ENCODE assay signal across 8 cellular contexts in the genomic region with DNA sequence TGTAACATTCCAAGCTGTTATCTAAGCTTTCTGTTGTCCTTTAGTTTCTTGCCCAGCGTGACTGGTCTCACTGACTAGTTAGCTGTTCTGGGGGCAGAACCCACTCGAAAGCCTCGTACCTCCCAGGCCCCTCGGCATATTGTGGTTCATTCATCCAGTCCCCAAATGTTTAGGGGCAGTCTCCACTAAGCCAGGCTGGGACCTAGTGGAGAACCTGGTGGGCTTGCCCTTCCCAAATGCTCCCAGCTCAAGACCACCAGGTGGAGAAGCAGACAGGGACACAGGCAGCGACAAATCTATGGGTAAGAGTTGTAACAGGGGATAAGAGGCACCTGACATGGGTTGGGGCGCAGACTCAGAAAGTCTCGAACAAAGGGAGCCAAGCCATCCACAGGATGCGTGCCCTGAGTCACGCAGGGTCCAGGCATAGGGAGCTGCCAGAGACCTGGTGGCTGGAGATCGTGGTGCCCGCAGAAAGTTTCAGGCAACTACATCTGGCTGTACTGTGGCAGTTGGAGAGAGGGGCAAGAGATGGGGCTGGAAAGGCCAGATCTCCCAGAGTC. TPM values are rescaled to one million over a fixed set of nuclear protein-coding genes. Genes with fewer than 3 reads are reported as not detected.
DNase-seq lines count a peak whose midpoint lies in the region; ATAC-seq, FAIRE-seq and TF ChIP-seq lines count a peak whose summit lies in the region.

No MANE protein-coding gene starts in this region.

- H2BK12ac ChIP-seq in H9 (ENCODE audit: insufficient read length, low read depth, low read length), result peak overlapping the region; percentile 31

- H3K4me3 Mint-ChIP-seq in H9, result peak overlapping the region; percentile 68 to 78
- H3K4me3 Mint-ChIP-seq in activated CD4-positive, alpha-beta memory T cell treated with anti-CD3 and anti-CD28 coated beads for 36 hours, result peak overlapping the region; percentile 93

- peak overlapping the region; percentile 36 for H3K9ac ChIP-seq in H9 (ENCODE audit: extremely low read depth, insufficient read length, low read length)

- CTCF ChIA-PET in activated CD4-positive, alpha-beta memory T cell treated with anti-CD3 and anti-CD28 coated beads for 36 hours (lab: Charles Lee), result interaction anchor here (0.8 to 12.2 kb wide), 10 partner anchors 11 to 136 kb away, joined by 3 to 106 read pairs (median 6); partner anchors contain the start of gene NAIF1

- no peaks in the 10 kb centered on the region for H3K9me3 Mint-ChIP-seq in H9
- H3K9me3 Mint-ChIP-seq in activated CD4-positive, alpha-beta memory T cell treated with anti-CD3 and anti-CD28 coated beads for 36 hours, result no peaks in the 10 kb centered on the region

- no peaks in the 10 kb centered on the region for H3K79me1 ChIP-seq in H9 (ENCODE audit: insufficient read depth, low read depth, low read length, poor library complexity, severe bottlenecking)

- peak overlapping the region; percentile 97 to 99 (median 98); a peak in 5 of 7 replicates for H3K27ac Mint-ChIP-seq in H9
- peak overlapping the region; percentile 93 for H3K27ac Mint-ChIP-seq in activated CD4-positive, alpha-beta memory T cell treated with anti-CD3 and anti-CD28 coated beads for 36 hours

- POLR2A ChIA-PET in activated CD4-positive, alpha-beta memory T cell treated with anti-CD3 and anti-CD28 coated beads for 36 hours (lab: Charles Lee), result interaction anchor here (0.8 to 7.1 kb wide), 7 partner anchors 11 to 66 kb away, joined by 3 to 45 read pairs (median 8); partner anchors contain the start of gene PIP5KL1

- H3K9me3 ChIP-seq in H9 (ENCODE audit: control insufficient read depth, low read depth, low read length) (no peaks in the 10 kb centered on the region), gastroesophageal sphincter (no peaks in the 10 kb centered on the region), small intestine (ENCODE audit: control insufficient read depth, low read depth) (no peaks in the 10 kb centered on the region)

- H3K23ac ChIP-seq in H9 (ENCODE audit: insufficient read length, low read depth, low read length), result no peak overlapping the region

- WGBS in H9 (ENCODE audit: extremely low coverage, insufficient read length, low lambda C conversion rate), result no CpG with 5 or more reads among the region's 11 CpGs
- 59 to 71% methylated on average over 3 to 8 of the region's 11 CpGs for WGBS in gastroesophageal sphincter (ENCODE audit: low coverage in 1 of 2), 2 donors
- WGBS in small intestine, 3 donors, result 52 to 63% (median 63%) methylated on average over 11 of the region's 11 CpGs

- no peaks in the 10 kb centered on the region; a peak in 1 of 7 replicates for H3K36me3 Mint-ChIP-seq in H9 (ENCODE audit: insufficient read depth in 1 of 3, low read depth in 3 of 3)
- peaks cover 16% of the 10 kb centered on the region for H3K36me3 Mint-ChIP-seq in activated CD4-positive, alpha-beta memory T cell treated with anti-CD3 and anti-CD28 coated beads for 36 hours

- no peak for ATAC-seq in gastroesophageal sphincter

- no peak overlapping the region for H2AFZ ChIP-seq in H9 (ENCODE audit: low read length)

- peak overlapping the region; percentile 56 for H2BK120ac ChIP-seq in H9 (ENCODE audit: low read depth, low read length, poor library complexity, severe bottlenecking)

- peak overlapping the region; percentile 35 for H3K27ac ChIP-seq in H9 (ENCODE audit: insufficient read length, low read depth, low read length)
- peak overlapping the region; percentile 76 to 92 (median 90) for H3K27ac ChIP-seq in gastroesophageal sphincter
- peak overlapping the region; percentile 77 to 86 for H3K27ac ChIP-seq in small intestine (ENCODE audit: low read depth in 1 of 2, low read length in 1 of 2)

- peak overlapping the region; percentile 10 for H4K5ac ChIP-seq in H9 (ENCODE audit: insufficient read length, low read depth, low read length)

- H3K4me1 ChIP-seq in H9 (ENCODE audit: insufficient read depth, low read length), result peaks cover 7% of the 10 kb centered on the region
- H3K4me1 ChIP-seq in gastroesophageal sphincter, result peaks cover 0 to 53% (median 37%) of the 10 kb centered on the region in 3 donors
- peaks cover 3 to 5% of the 10 kb centered on the region in 2 donors for H3K4me1 ChIP-seq in small intestine (ENCODE audit: control insufficient read depth in 2 of 2, insufficient read depth in 1 of 2, low read depth in 1 of 2, low read length in 1 of 2)

- no peak overlapping the region for H2AK5ac ChIP-seq in H9 (ENCODE audit: insufficient read length, low read length)

- no peak overlapping the region for H4K8ac ChIP-seq in H9 (replicated peaks; ENCODE audit: insufficient read length, low read depth, low read length)

- TF ChIP-seq CTCF in H9 (conservative IDR thresholded peaks at IDR 0.05) (no peak), gastroesophageal sphincter (IDR thresholded peaks at IDR 0.05) (no peak)

- H3K4me1 Mint-ChIP-seq in H9, result peaks cover 35 to 51% of the 10 kb centered on the region in 2 experiments
- peaks cover 36% of the 10 kb centered on the region for H3K4me1 Mint-ChIP-seq in activated CD4-positive, alpha-beta memory T cell treated with anti-CD3 and anti-CD28 coated beads for 36 hours (ENCODE audit: low read depth)

- peak overlapping the region; percentile 66 for H3K4me2 ChIP-seq in H9 (ENCODE audit: insufficient read depth, insufficient read length, low read length)

- no peak overlapping the region for H2BK5ac ChIP-seq in H9 (ENCODE audit: insufficient read length, low read length)

- H4K20me1 ChIP-seq in H9 (ENCODE audit: control insufficient read depth, insufficient read depth, insufficient read length), result no peaks in the 10 kb centered on the region

- H3K23me2 ChIP-seq in H9 (ENCODE audit: insufficient read length, low read depth, low read length, poor library complexity, severe bottlenecking), result peaks cover 19% of the 10 kb centered on the region

- intact Hi-C loops in activated CD4-positive, alpha-beta memory T cell treated with anti-CD3 and anti-CD28 coated beads for 36 hours (cut with micrococcal nuclease), result loop anchor here (1.0 kb wide), 2 partner anchors 26 to 45 kb away; no protein-coding TSS in a partner anchor

- FAIRE-seq in small intestine (lab: Jason Lieb, UNC), result no peak

- DNase-seq in H9 (no peak), small intestine (no peak), NCI-H2029 treated with DMSO at 0.1 percent for 48 hours (lab: John Stamatoyannopoulos, UW) (no peak), HPDE6-E6E7 (ENCODE audit: extremely low spot score) (no peak), DMS153 (lab: John Stamatoyannopoulos, UW) (no peak), DMS79 (lab: John Stamatoyannopoulos, UW) (no peak)
- DNase-seq in activated CD4-positive, alpha-beta memory T cell treated with anti-CD3 and anti-CD28 coated beads for 36 hours, result no peak

- H3K36me3 ChIP-seq in gastroesophageal sphincter, result no peaks in the 10 kb centered on the region
- no peaks in the 10 kb centered on the region for H3K36me3 ChIP-seq in small intestine (ENCODE audit: control insufficient read depth in 2 of 2, insufficient read depth in 2 of 2, low read length in 2 of 2)

- no peak overlapping the region for H4K91ac ChIP-seq in H9 (ENCODE audit: insufficient read length, low read depth, low read length)

- H3T11ph ChIP-seq in H9 (ENCODE audit: low read length), result no peak overlapping the region

- peaks cover 16% of the 10 kb centered on the region; the same call in 1 of the 2 replicates for H3K79me2 ChIP-seq in H9 (ENCODE audit: insufficient read depth, low read length)

- H3K27me3 ChIP-seq in H9 (ENCODE audit: insufficient read depth, low read length), result no peaks in the 10 kb centered on the region
- H3K27me3 ChIP-seq in gastroesophageal sphincter, result no peaks in the 10 kb centered on the region
- no peaks in the 10 kb centered on the region for H3K27me3 ChIP-seq in small intestine (ENCODE audit: control insufficient read depth in 2 of 2, insufficient read depth in 2 of 2, low read length in 2 of 2)

- peak overlapping the region; percentile 30 to 72 for H3K4me3 ChIP-seq in gastroesophageal sphincter
- peak overlapping the region in 1 of 2 donors; percentile 83 for H3K4me3 ChIP-seq in small intestine (ENCODE audit: low read depth in 1 of 2, low read length in 2 of 2)

- H2BK20ac ChIP-seq in H9 (ENCODE audit: low read depth, low read length, poor library complexity, severe bottlenecking), result no peak overlapping the region

- TF ChIP-seq POLR2A in gastroesophageal sphincter (IDR thresholded peaks at IDR 0.05), result no peak

- H3K56ac ChIP-seq in H9 (ENCODE audit: insufficient read length, low read depth, low read length), result no peak overlapping the region

- TF ChIP-seq EP300 in gastroesophageal sphincter (IDR thresholded peaks at IDR 0.05), result no peak

- peak overlapping the region; percentile 32 for H3K18ac ChIP-seq in H9 (ENCODE audit: insufficient read length, low read depth, low read length)

- H3K27me3 Mint-ChIP-seq in H9 (ENCODE audit: low read depth), result no peaks in the 10 kb centered on the region
- no peaks in the 10 kb centered on the region for H3K27me3 Mint-ChIP-seq in activated CD4-positive, alpha-beta memory T cell treated with anti-CD3 and anti-CD28 coated beads for 36 hours

- H3K14ac ChIP-seq in H9 (ENCODE audit: insufficient read depth, low read length), result 0 out of 2 replicates have a peak overlapping the region, but pooled peaks have one; percentile 70

- H2BK15ac ChIP-seq in H9 (ENCODE audit: low read depth, low read length), result no peak overlapping the region

- peak overlapping the region; percentile 69 for H3K4ac ChIP-seq in H9 (ENCODE audit: low read depth, low read length)

RNA-seq across cellular contexts. Expression of gene EEIG1, which starts 0.9 kb away (rescaled TPM):
- 52.3 and 59.5 TPM in 2 replicates for total RNA-seq in H9 (2021)
- 10 to 100 TPM; 50.7 to 58.0 TPM for total RNA-seq in activated CD4-positive, alpha-beta memory T cell treated with anti-CD3 and anti-CD28 coated beads for 36 hours
- 10 to 100 TPM in 3 of 4 donors, 1 to 10 TPM in 1; 7.0 to 22.0 (median 16.3) TPM for total RNA-seq in gastroesophageal sphincter
- 100 to 1,000 TPM in 1 of 3 donors, 10 to 100 TPM in 2; 43.9 to 123 (median 69.4) TPM for polyA plus RNA-seq in small intestine

RNA-seq across cellular contexts. Expression of gene DPM2, which starts 44.0 kb away (rescaled TPM):
- total RNA-seq in H9 (2021) (44.7 and 46.1 TPM in 2 replicates), gastroesophageal sphincter (10 to 100 TPM in 2 of 4 donors, 1 to 10 TPM in 2; 8.9 to 15.0 (median 11.2) TPM)
- total RNA-seq in activated CD4-positive, alpha-beta memory T cell treated with anti-CD3 and anti-CD28 coated beads for 36 hours, result 10 to 100 TPM; 41.5 to 42.0 TPM
- polyA plus RNA-seq in small intestine, result 10 to 100 TPM; 23.2 to 46.0 (median 37.8) TPM

RNA-seq across cellular contexts. Expression of gene PIP5KL1, which starts 51.1 kb away (rescaled TPM):
- total RNA-seq in H9 (2021) (9.0 and 11.6 TPM in 2 replicates), gastroesophageal sphincter (1 to 10 TPM in 2 of 4 donors, under 1 TPM in 1, not detected in 1; 0.66 to 3.4 (median 3.1) TPM)
- 1 to 10 TPM in 1 of 2 experiments, under 1 TPM in 1; 0.94 to 2.9 TPM for total RNA-seq in activated CD4-positive, alpha-beta memory T cell treated with anti-CD3 and anti-CD28 coated beads for 36 hours
- under 1 TPM in 2 of 3 donors, not detected in 1; 0.60 to 0.81 TPM for polyA plus RNA-seq in small intestine

Comparison
In these comparisons a context has a peak if more than half of its experiments do, and no peak if none do; other contexts are left out.
1. H3K27ac ChIP-seq: peak in every context shown above with its lines; median percentile 90 in gastroesophageal sphincter; 82 in small intestine; 35 in H9.